ENCODE assay signal across 9 cellular contexts in the genomic region with DNA sequence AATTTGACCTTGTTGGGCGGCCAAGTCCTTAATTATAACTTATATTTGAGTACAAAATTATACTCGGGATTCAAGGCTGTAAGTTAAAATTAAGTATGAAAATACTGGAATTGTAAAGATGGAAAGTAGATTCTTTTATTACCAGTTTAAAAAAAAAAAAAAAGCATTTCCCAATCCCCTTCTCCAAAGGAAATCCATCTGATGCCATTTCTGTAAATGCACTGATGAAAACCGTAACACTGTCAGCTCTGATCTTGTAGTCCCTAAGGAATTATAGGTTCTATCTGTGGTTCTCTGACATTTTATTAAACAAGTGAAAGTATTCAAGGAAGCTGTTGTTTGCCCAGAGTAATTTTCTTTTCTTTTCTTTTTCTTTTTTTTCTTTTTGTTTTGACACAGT. TPM values are rescaled to one million over a fixed set of nuclear protein-coding genes. Genes with fewer than 3 reads are reported as not detected.
DNase-seq lines count a peak whose midpoint lies in the region; ATAC-seq and TF ChIP-seq lines count a peak whose summit lies in the region.
"Had no signal": no experiment of that assay in that cellular context is flagged by ENCODE, and none has a peak within 500 bp of the region (broad histone marks: within the 10 kb centered on the region; RNA-seq: fewer than 3 reads in every experiment).

No MANE protein-coding gene starts in this region.

- H3K27ac ChIP-seq in HUES48 (ENCODE audit: low read depth, low read length) = no peak overlapping the region

- H3K4me3 ChIP-seq in HUES48 (ENCODE audit: low read depth, low read length) (peak overlapping the region; percentile 45; the same call in 1 of the 2 replicates), choroid plexus epithelial cell (ENCODE audit: low read depth, low read length) (peak overlapping the region; percentile 76)

- H3K9me3 Mint-ChIP-seq in natural killer cell treated with Interleukin-12 subunit alpha and Interleukin-12 subunit beta and Interleukin-15 and Interleukin-18, amount 100 ng/mL, for 72 hours = no peaks in the 10 kb centered on the region
- H3K9me3 Mint-ChIP-seq: dendritic cell treated with granulocyte-macrophage colony-stimulating factor and Interleukin-4, amounts not matched to agents 40 ng/mL and 50 ng/mL, for 4 days had no signal

- ATAC-seq in natural killer cell treated with Interleukin-12 subunit alpha and Interleukin-12 subunit beta and Interleukin-15 and Interleukin-18, amount 100 ng/mL, for 72 hours = no peak
- ATAC-seq in HG02840 (IDR thresholded peaks at IDR 0.05; ENCODE audit: low FRiP score, unreplicated experiment) = no peak

- peaks cover 7% of the 10 kb centered on the region for H3K4me1 ChIP-seq in HUES48 (ENCODE audit: control insufficient read depth, insufficient read depth, low read length)

- H3K27me3 ChIP-seq in HUES48 (ENCODE audit: control insufficient read depth, insufficient read depth, low read length) = peaks cover 25% of the 10 kb centered on the region

- peaks cover 11 to 12% of the 10 kb centered on the region in 2 donors for H3K27me3 Mint-ChIP-seq in natural killer cell treated with Interleukin-12 subunit alpha and Interleukin-12 subunit beta and Interleukin-15 and Interleukin-18, amount 100 ng/mL, for 72 hours

- TF ChIP-seq CTCF in choroid plexus epithelial cell (conservative IDR thresholded peaks at IDR 0.05; ENCODE audit: low read depth, low read length) = no peak

- in situ Hi-C loops in ACHN (cut with HindIII; ENCODE audit: low pct_ligation_motif_present, low pct_unique_long_range_greater_than_20kb, low sequenced_read_pairs) = no loop called here

- peaks cover 0 to 3% of the 10 kb centered on the region in 2 donors for H3K4me1 Mint-ChIP-seq in natural killer cell treated with Interleukin-12 subunit alpha and Interleukin-12 subunit beta and Interleukin-15 and Interleukin-18, amount 100 ng/mL, for 72 hours (ENCODE audit: low read depth in 2 of 2)

- H3K4me3 Mint-ChIP-seq in natural killer cell treated with Interleukin-12 subunit alpha and Interleukin-12 subunit beta and Interleukin-15 and Interleukin-18, amount 100 ng/mL, for 72 hours = peak overlapping the region; percentile 39

- no peaks in the 10 kb centered on the region for H3K36me3 ChIP-seq in HUES48 (ENCODE audit: control insufficient read depth, insufficient read depth, low read length)

- H3K36me3 Mint-ChIP-seq in natural killer cell treated with Interleukin-12 subunit alpha and Interleukin-12 subunit beta and Interleukin-15 and Interleukin-18, amount 100 ng/mL, for 72 hours = no peaks in the 10 kb centered on the region

- no peak overlapping the region for H3K9ac ChIP-seq in HUES48 (ENCODE audit: low read depth, low read length)

- no peak overlapping the region for H3K27ac Mint-ChIP-seq in natural killer cell treated with Interleukin-12 subunit alpha and Interleukin-12 subunit beta and Interleukin-15 and Interleukin-18, amount 100 ng/mL, for 72 hours
- H3K27ac Mint-ChIP-seq: dendritic cell treated with granulocyte-macrophage colony-stimulating factor and Interleukin-4, amounts not matched to agents 40 ng/mL and 50 ng/mL, for 4 days had no signal

- H3K9me3 ChIP-seq in HUES48 (ENCODE audit: control insufficient read depth, insufficient read depth, low read length) = no peaks in the 10 kb centered on the region

- DNase-seq in AG08395 (ENCODE audit: low spot score) = peak; percentile 5
- peak; percentile 32 for DNase-seq in choroid plexus epithelial cell (ENCODE audit: low read depth)
- no peak for DNase-seq in natural killer cell treated with Interleukin-12 subunit alpha and Interleukin-12 subunit beta and Interleukin-15 and Interleukin-18, amount 100 ng/mL, for 72 hours (ENCODE audit: low spot score)
- DNase-seq in AG08396 (ENCODE audit: low spot score) = no peak
- no peak for DNase-seq in mesenteric fat pad (ENCODE audit: low spot score)
- DNase-seq in ACHN = no peak

RNA-seq across cellular contexts. Expression of gene HNRNPA1L2, which starts 41.6 kb away (rescaled TPM):
- total RNA-seq in natural killer cell treated with Interleukin-12 subunit alpha and Interleukin-12 subunit beta and Interleukin-15 and Interleukin-18, amount 100 ng/mL, for 72 hours = 10 to 100 TPM in 1 of 2 donors, 1 to 10 TPM in 1; 6.9 to 11.6 TPM
- 2.3 TPM for total RNA-seq in mesenteric fat pad

RNA-seq across cellular contexts. Expression of gene SUGT1, which starts 52.0 kb away (rescaled TPM):
- 10 to 100 TPM; 49.0 to 58.1 TPM for total RNA-seq in natural killer cell treated with Interleukin-12 subunit alpha and Interleukin-12 subunit beta and Interleukin-15 and Interleukin-18, amount 100 ng/mL, for 72 hours
- 43.8 TPM for total RNA-seq in mesenteric fat pad

Comparison
In these comparisons a context has a peak if more than half of its experiments do, and no peak if none do; other contexts are left out.
1. DNase-seq: peak in AG08395 (single experiment) and choroid plexus epithelial cell (single experiment); none in natural killer cell treated with Interleukin-12 subunit alpha and Interleukin-12 subunit beta and Interleukin-15 and Interleukin-18, amount 100 ng/mL, for 72 hours (single experiment), AG08396 (single experiment), mesenteric fat pad (single experiment) and ACHN (single experiment).